35 cellular contexts compared by ENCODE assay signal in genomic region chr2:53840580-53840979, GRCh38. TPM values are rescaled to one million over a fixed set of nuclear protein-coding genes. Genes with fewer than 3 reads are reported as not detected.
A peak's percentile ranks its signal among the peaks of the same experiment; 100 is the strongest.
DNase-seq lines count a peak whose midpoint lies in the region; ATAC-seq, FAIRE-seq and TF ChIP-seq lines count a peak whose summit lies in the region.
"Had no signal": no experiment of that assay in that cellular context is flagged by ENCODE, and none has a peak within 500 bp of the region (broad histone marks: within the 10 kb centered on the region; RNA-seq: fewer than 3 reads in every experiment).

No MANE protein-coding gene starts in this region.

- H3K4me1 ChIP-seq in HepG2 (ENCODE audit: insufficient read depth, low read length) = peaks cover 5% of the 10 kb centered on the region; the same call in 1 of the 2 replicates
- no peaks in the 10 kb centered on the region for H3K4me1 ChIP-seq in right lobe of liver
- no peaks in the 10 kb centered on the region; a peak in 2 of 5 replicates for H3K4me1 ChIP-seq in K562 (replicated peaks in 1 of 2; ENCODE audit: control insufficient read depth in 2 of 2, insufficient read depth in 2 of 2, low read length in 2 of 2)
- H3K4me1 ChIP-seq: A549, BE2C, Caco-2 had no signal

- H3K4me3 Mint-ChIP-seq in stimulated activated naive CD8-positive, alpha-beta T cell treated with anti-CD3 and anti-CD28 coated beads, Interleukin-15, amount 100 ng/mL, for 72 hours = no peak overlapping the region
- H3K4me3 Mint-ChIP-seq: B cell; CD14-positive monocyte; CD4-positive, alpha-beta memory T cell; CD4-positive, alpha-beta T cell; CD4-positive, CD25-positive, alpha-beta regulatory T cell; CD8-positive, alpha-beta memory T cell; CD8-positive, alpha-beta T cell had no signal

- POLR2A ChIA-PET in HepG2 (lab: Yijun Ruan, JAX) (no interaction called here), K562 (lab: Yijun Ruan, JAX) (no interaction called here)

- H3K4me2 ChIP-seq in HepG2 (ENCODE audit: low read depth, low read length) = no peak overlapping the region
- H3K4me2 ChIP-seq in K562 (ENCODE audit: insufficient read depth, low read length) = no peak overlapping the region
- H3K4me2 ChIP-seq: A549; BLaER1; BLaER1 treated with 17β-estradiol and CSF1 and Interleukin-3, amounts not matched to agents 10 nM and 100 nM had no signal

- H3K79me2 ChIP-seq in HepG2 (ENCODE audit: insufficient read depth, low read length) (no peaks in the 10 kb centered on the region), K562 (ENCODE audit: control insufficient read depth, insufficient read depth, low read length) (no peaks in the 10 kb centered on the region)

- no TSS peak for BruUV-seq in HepG2 (replicated peaks; lab: Mats Ljungman, UMichigan)
- BruUV-seq in K562 (replicated peaks; lab: Mats Ljungman, UMichigan) = no TSS peak

- H2AFZ ChIP-seq in HepG2 (ENCODE audit: low read length) (no peak overlapping the region), K562 (ENCODE audit: low read depth, low read length) (no peak overlapping the region)

- no peak overlapping the region for H3K27ac Mint-ChIP-seq in stimulated activated naive CD8-positive, alpha-beta T cell treated with anti-CD3 and anti-CD28 coated beads, Interleukin-15, amount 100 ng/mL, for 72 hours
- H3K27ac Mint-ChIP-seq: B cell; CD4-positive, alpha-beta memory T cell; CD4-positive, alpha-beta T cell; CD4-positive, CD25-positive, alpha-beta regulatory T cell; CD8-positive, alpha-beta memory T cell; CD8-positive, alpha-beta T cell had no signal

- ATAC-seq in HepG2 = no peak
- no peak for ATAC-seq in right lobe of liver
- peak; percentile 43 for ATAC-seq in stimulated activated naive CD8-positive, alpha-beta T cell treated with anti-CD3 and anti-CD28 coated beads, Interleukin-15, amount 100 ng/mL, for 72 hours
- no peak for ATAC-seq in stimulated activated naive CD8-positive, alpha-beta T cell treated with anti-CD3 and anti-CD28 coated beads, Interleukin-15, Interleukin-2, amounts not matched to agents 100 U/mL and 50 U/mL, for 24 hours
- ATAC-seq in K562 = no peak
- ATAC-seq: A549; CD8-positive, alpha-beta T cell had no signal

- H3K27me3 Mint-ChIP-seq in stimulated activated naive CD8-positive, alpha-beta T cell treated with anti-CD3 and anti-CD28 coated beads, Interleukin-15, amount 100 ng/mL, for 72 hours = no peaks in the 10 kb centered on the region
- H3K27me3 Mint-ChIP-seq: B cell; CD4-positive, alpha-beta memory T cell; CD4-positive, alpha-beta T cell; CD4-positive, CD25-positive, alpha-beta regulatory T cell; CD8-positive, alpha-beta memory T cell had no signal

- no peaks in the 10 kb centered on the region for H3K4me1 Mint-ChIP-seq in stimulated activated naive CD8-positive, alpha-beta T cell treated with anti-CD3 and anti-CD28 coated beads, Interleukin-15, amount 100 ng/mL, for 72 hours

- H3K9ac ChIP-seq in HepG2 (ENCODE audit: insufficient read depth, low read depth, low read length) (no peak overlapping the region), K562 (ENCODE audit: insufficient read depth in 1 of 2, low read depth in 2 of 2, low read length in 2 of 2) (no peak overlapping the region)
- H3K9ac ChIP-seq: BLaER1; BLaER1 treated with 17β-estradiol and CSF1 and Interleukin-3, amounts not matched to agents 10 nM and 100 nM had no signal

- no peaks in the 10 kb centered on the region for H4K20me1 ChIP-seq in HepG2 (ENCODE audit: insufficient read depth, low read length)
- no peaks in the 10 kb centered on the region for H4K20me1 ChIP-seq in K562 (replicated peaks; ENCODE audit: control insufficient read depth, insufficient read depth, low read length)
- H4K20me1 ChIP-seq: BLaER1; BLaER1 treated with 17β-estradiol and CSF1 and Interleukin-3, amounts not matched to agents 10 nM and 100 nM had no signal

- TF ChIP-seq EP300 in HepG2 (IDR thresholded peaks at IDR 0.05; ENCODE audit: low read depth in 2 of 2, low read length in 2 of 2) = no peak
- TF ChIP-seq EP300 in HepG2 (CRISPR knock-in tag; IDR thresholded peaks at IDR 0.05; ENCODE audit: borderline replicate concordance) = no peak
- no peak for TF ChIP-seq EP300 in K562 (IDR thresholded peaks at IDR 0.05; ENCODE audit: low read length)

- TF ChIP-seq CTCF in HepG2 (CRISPR knock-in tag; IDR thresholded peaks at IDR 0.05) (no peak), right lobe of liver (IDR thresholded peaks at IDR 0.05) (no peak), K562 (IDR thresholded peaks at IDR 0.05 in 2 of 3, conservative IDR thresholded peaks at IDR 0.05 in 1 of 3; ENCODE audit: insufficient read depth in 2 of 3, low read depth in 1 of 3, low read length in 3 of 3) (no peak)

- H3K27me3 ChIP-seq in HepG2 (ENCODE audit: control insufficient read depth in 1 of 2, insufficient read depth in 2 of 2, low read length in 2 of 2) = no peaks in the 10 kb centered on the region
- no peaks in the 10 kb centered on the region for H3K27me3 ChIP-seq in right lobe of liver
- H3K27me3 ChIP-seq in K562 (ENCODE audit: control insufficient read depth in 2 of 2, insufficient read depth in 2 of 2, low read length in 2 of 2) = no peaks in the 10 kb centered on the region
- H3K27me3 ChIP-seq: BE2C; BLaER1; BLaER1 treated with 17β-estradiol and CSF1 and Interleukin-3, amounts not matched to agents 10 nM and 100 nM had no signal

- TF ChIP-seq POLR2A in HepG2 (IDR thresholded peaks at IDR 0.05; ENCODE audit: insufficient read depth in 1 of 2, low read depth in 2 of 2, low read length in 2 of 2) (no peak), right lobe of liver (IDR thresholded peaks at IDR 0.05) (no peak), K562 (conservative IDR thresholded peaks at IDR 0.05) (no peak)

- CTCF ChIA-PET in HepG2 (lab: Yijun Ruan, JAX; ENCODE audit: low intra/inter-chr PET ratio, low total read pairs) (no interaction called here), K562 (lab: Yijun Ruan, JAX; ENCODE audit: low intra/inter-chr PET ratio) (no interaction called here)

- H3K36me3 ChIP-seq in HepG2 (replicated peaks in 1 of 2; ENCODE audit: control insufficient read depth in 1 of 2, insufficient read depth in 2 of 2, low read length in 2 of 2) (no peaks in the 10 kb centered on the region), right lobe of liver (no peaks in the 10 kb centered on the region), K562 (ENCODE audit: control insufficient read depth, insufficient read depth, low read length) (no peaks in the 10 kb centered on the region)
- H3K36me3 ChIP-seq: BE2C had no signal

- H3K9me1 ChIP-seq in K562 (ENCODE audit: control insufficient read depth, insufficient read depth, low read length) = no peaks in the 10 kb centered on the region

- in situ Hi-C loops in HepG2 (cut with HindIII; ENCODE audit: extremely low pct_ligation_motif_present, low pct_unique_long_range_greater_than_20kb) (no loop called here), K562 (cut with MboI) (no loop called here)

- intact Hi-C loops in HepG2 (cut with micrococcal nuclease; ENCODE audit: unreplicated experiment) (no loop called here), right lobe of liver (cut with DNase I) (no loop called here), K562 (cut with micrococcal nuclease) (no loop called here)

- TF ChIP-seq RAD21 in HepG2 (CRISPR knock-in tag; IDR thresholded peaks at IDR 0.05) (no peak), K562 (CRISPR knock-in tag; conservative IDR thresholded peaks at IDR 0.05 in 1 of 2, IDR thresholded peaks at IDR 0.05 in 1 of 2) (no peak)

- H3K27ac ChIP-seq in HepG2 (ENCODE audit: extremely low read length, insufficient read depth, low read length) (no peak overlapping the region), right lobe of liver (no peak overlapping the region), K562 (ENCODE audit: extremely low read depth, low read depth, low read length) (no peak overlapping the region)
- H3K27ac ChIP-seq: 22Rv1; A549; BLaER1; BLaER1 treated with 17β-estradiol and CSF1 and Interleukin-3, amounts not matched to agents 10 nM and 100 nM; C4-2B had no signal

- no peak for FAIRE-seq in HepG2 (lab: Jason Lieb, UNC)
- no peak for FAIRE-seq in K562 (lab: Jason Lieb, UNC)
- FAIRE-seq: A204.1, A549, D721Med had no signal

- WGBS in HepG2 (ENCODE audit: low lambda C conversion rate) = 90% methylated on average over 1 of the region's 1 CpG
- WGBS in right lobe of liver (ENCODE audit: insufficient coverage, low coverage, low lambda C conversion rate, missing lambda C conversion rate) = 80% methylated on average over 1 of the region's 1 CpG
- WGBS in K562 (ENCODE audit: insufficient coverage, low coverage, missing lambda C conversion rate) = no CpG with 5 or more reads among the region's 1 CpG

- H3K9me3 ChIP-seq in HepG2 (ENCODE audit: low read length) (no peaks in the 10 kb centered on the region), right lobe of liver (no peaks in the 10 kb centered on the region), K562 (replicated peaks; ENCODE audit: control insufficient read depth, insufficient read depth, low read depth, low read length) (no peaks in the 10 kb centered on the region)
- H3K9me3 ChIP-seq: BE2C had no signal

- no peak overlapping the region for H3K4me3 ChIP-seq in HepG2 (replicated peaks in 1 of 3; ENCODE audit: insufficient read depth in 1 of 3, low read depth in 2 of 3, low read length in 3 of 3)
- H3K4me3 ChIP-seq in right lobe of liver = no peak overlapping the region
- no peak overlapping the region for H3K4me3 ChIP-seq in K562
- H3K4me3 ChIP-seq: A549; BLaER1; BLaER1 treated with 17β-estradiol and CSF1 and Interleukin-3, amounts not matched to agents 10 nM and 100 nM had no signal

- no peaks in the 10 kb centered on the region for H3K9me3 Mint-ChIP-seq in stimulated activated naive CD8-positive, alpha-beta T cell treated with anti-CD3 and anti-CD28 coated beads, Interleukin-15, amount 100 ng/mL, for 72 hours
- H3K9me3 Mint-ChIP-seq: CD4-positive, alpha-beta T cell; CD8-positive, alpha-beta memory T cell; CD8-positive, alpha-beta T cell had no signal

- DNase-seq in HepG2 (ENCODE audit: low spot score) (no peak), right lobe of liver (no peak), K562 (ENCODE audit: extremely low read depth in 1 of 4, low spot score in 3 of 4) (no peak), NCI-H146 treated with DMSO at 0.1 percent for 48 hours (lab: John Stamatoyannopoulos, UW; ENCODE audit: unreplicated experiment) (no peak)
- DNase-seq in stimulated activated naive CD8-positive, alpha-beta T cell treated with anti-CD3 and anti-CD28 coated beads, Interleukin-15, amount 100 ng/mL, for 72 hours = no peak
- DNase-seq in stimulated activated naive CD8-positive, alpha-beta T cell treated with anti-CD3 and anti-CD28 coated beads, Interleukin-15, Interleukin-2, amounts not matched to agents 100 U/mL and 50 U/mL, for 24 hours = no peak
- DNase-seq: 8988T; ACHN; AML-193; BE2C; C1 segment of cervical spinal cord; Caco-2; Calu3; CD4-positive, alpha-beta memory T cell; CD4-positive, alpha-beta T cell; CD4-positive, CD25-positive, alpha-beta regulatory T cell; CD8-positive, alpha-beta memory T cell; CD8-positive, alpha-beta T cell; COR-L47; DMS 273 treated with DMSO at 0.1 percent for 48 hours; DMS153; DMS53; DMS79; DMS79 treated with DMSO at 0.1 percent for 48 hours; DND-41; EL had no signal

RNA-seq across cellular contexts. Expression of gene GPR75, which starts 19.2 kb away (rescaled TPM):
- 2.4 and 3.3 TPM in 2 replicates for total RNA-seq in HepG2 (2016; rRNA removed; fragmentation: Illumina TruSeq; extraction: Trizol)
- 0.26 and 0.30 TPM in 2 replicates for total RNA-seq in HepG2 (2016; cell fraction: cytosol; rRNA removed; fragmentation: Illumina TruSeq; extraction: Trizol; ENCODE audit: low read depth)
- total RNA-seq in HepG2 (2016; cell fraction: insoluble cytoplasmic fraction; rRNA removed; fragmentation: Illumina TruSeq; extraction: Trizol) = 2.3 and 3.9 TPM in 2 replicates
- 0.90 TPM in 2 replicates for total RNA-seq in HepG2 (2016; cell fraction: membrane; rRNA removed; fragmentation: Illumina TruSeq; extraction: Trizol)
- 7.8 and 8.3 TPM in 2 replicates for total RNA-seq in HepG2 (2016; cell fraction: nucleus; rRNA removed; fragmentation: Illumina TruSeq; extraction: Trizol)
- 3.9 and 4.1 TPM in 2 replicates for polyA plus RNA-seq in HepG2 (2011; rRNA removed)
- 1.8 and 1.9 TPM in 2 replicates for polyA plus RNA-seq in HepG2 (2011; cell fraction: cytosol; rRNA removed)
- 9.3 and 9.9 TPM in 2 replicates for polyA plus RNA-seq in HepG2 (2011; cell fraction: nucleus; rRNA removed)
- polyA plus RNA-seq in HepG2 (2012) = 1.5 and 2.0 TPM in 2 replicates
- polyA plus RNA-seq in HepG2 (2016; cell fraction: cytosol; fragmentation: Illumina TruSeq; extraction: Trizol; ENCODE audit: low read depth) = 0.18 and 0.23 TPM in 2 replicates
- polyA plus RNA-seq in HepG2 (2016; cell fraction: insoluble cytoplasmic fraction; fragmentation: Illumina TruSeq; extraction: Trizol; ENCODE audit: low read depth) = 1.1 and 1.3 TPM in 2 replicates
- polyA plus RNA-seq in HepG2 (2016; cell fraction: membrane; fragmentation: Illumina TruSeq; extraction: Trizol; ENCODE audit: low read depth) = 0.39 and 0.63 TPM in 2 replicates
- 10.6 and 15.2 TPM in 2 replicates for polyA plus RNA-seq in HepG2 (2016; cell fraction: nucleus; fragmentation: Illumina TruSeq; extraction: Trizol; ENCODE audit: insufficient read depth, low read depth)
- 13.0 and 16.6 TPM in 2 replicates for polyA minus RNA-seq in HepG2 (2011; rRNA and poly(A)+ RNA removed; ENCODE audit: low replicate concordance)
- 0.69 and 1.2 TPM in 2 replicates for polyA minus RNA-seq in HepG2 (2011; cell fraction: cytosol; rRNA and poly(A)+ RNA removed)
- 19.1 and 22.1 TPM in 2 replicates for polyA minus RNA-seq in HepG2 (2011; cell fraction: nucleus; rRNA and poly(A)+ RNA removed)
- 1 to 10 TPM; 1.1 to 3.3 (median 1.4) TPM for total RNA-seq in right lobe of liver
- 33.2 and 38.2 TPM in 2 replicates for total RNA-seq in K562 (2011; cell fraction: chromatin; rRNA removed; ENCODE audit: low replicate concordance)
- 13.0 and 13.9 TPM in 2 replicates for total RNA-seq in K562 (2011; cell fraction: nucleolus; rRNA removed)
- 14.5 and 17.1 TPM in 2 replicates for total RNA-seq in K562 (2011; cell fraction: nucleoplasm; rRNA removed)
- total RNA-seq in K562 (2014; rRNA removed) = 0.94 and 1.3 TPM in 2 replicates
- total RNA-seq in K562 (2014; rRNA removed; fragmentation: Illumina TruSeq; extraction: Trizol) = 2.5 and 2.9 TPM in 2 replicates
- 3.8 and 3.9 TPM in 2 replicates for total RNA-seq in K562 (2015; rRNA removed; fragmentation: Illumina TruSeq; extraction: Trizol)
- total RNA-seq in K562 (2021) = 2.2 and 2.3 TPM in 2 replicates
- 3.3 and 3.8 TPM in 2 replicates for polyA plus RNA-seq in K562 (2011; rRNA removed)
- 2.6 and 2.9 TPM in 2 replicates for polyA plus RNA-seq in K562 (2011; cell fraction: cytosol; rRNA removed)
- polyA plus RNA-seq in K562 (2011; cell fraction: nucleus; rRNA removed) = 8.2 and 12.4 TPM in 2 replicates
- polyA plus RNA-seq in K562 (2012) = 1.4 and 2.0 TPM in 2 replicates
- polyA plus RNA-seq in K562 (2014; fragmentation: Illumina TruSeq; extraction: Trizol) = 2.5 and 3.1 TPM in 2 replicates
- under 1 TPM; 0.10 to 0.17 TPM for polyA plus RNA-seq in K562 (2014; fragmentation: Nextera tagmentation; extraction: Ambion mirVana)
- polyA plus RNA-seq in K562 (2014; rRNA removed) = 1.5 and 2.4 TPM in 2 replicates
- polyA minus RNA-seq in K562 (2011; rRNA and poly(A)+ RNA removed) = 7.6 and 8.6 TPM in 2 replicates
- polyA minus RNA-seq in K562 (2011; cell fraction: cytosol; rRNA and poly(A)+ RNA removed) = 1.0 and 1.2 TPM in 2 replicates
- 7.0 and 7.3 TPM in 2 replicates for polyA minus RNA-seq in K562 (2011; cell fraction: nucleus; rRNA and poly(A)+ RNA removed)
- polyA plus RNA-seq: CD14-positive monocyte; CD4-positive, alpha-beta memory T cell; CD4-positive, CD25-positive, alpha-beta regulatory T cell; CD8-positive, alpha-beta memory T cell had no signal

RNA-seq across cellular contexts. Expression of gene ERLEC1, which starts 53.7 kb away (rescaled TPM):
- 66.7 and 88.4 TPM in 2 replicates for total RNA-seq in HepG2 (2016; rRNA removed; fragmentation: Illumina TruSeq; extraction: Trizol)
- 41.6 and 47.7 TPM in 2 replicates for total RNA-seq in HepG2 (2016; cell fraction: cytosol; rRNA removed; fragmentation: Illumina TruSeq; extraction: Trizol; ENCODE audit: low read depth)
- 65.1 and 91.1 TPM in 2 replicates for total RNA-seq in HepG2 (2016; cell fraction: insoluble cytoplasmic fraction; rRNA removed; fragmentation: Illumina TruSeq; extraction: Trizol)
- 112 and 119 TPM in 2 replicates for total RNA-seq in HepG2 (2016; cell fraction: membrane; rRNA removed; fragmentation: Illumina TruSeq; extraction: Trizol)
- total RNA-seq in HepG2 (2016; cell fraction: nucleus; rRNA removed; fragmentation: Illumina TruSeq; extraction: Trizol) = 68.6 and 77.0 TPM in 2 replicates
- polyA plus RNA-seq in HepG2 (2011; rRNA removed) = 58.1 and 87.3 TPM in 2 replicates
- polyA plus RNA-seq in HepG2 (2011; cell fraction: cytosol; rRNA removed) = 57.8 and 60.2 TPM in 2 replicates
- polyA plus RNA-seq in HepG2 (2011; cell fraction: nucleus; rRNA removed) = 28.1 and 29.3 TPM in 2 replicates
- polyA plus RNA-seq in HepG2 (2012) = 66.0 and 89.9 TPM in 2 replicates
- 50.1 and 55.2 TPM in 2 replicates for polyA plus RNA-seq in HepG2 (2016; cell fraction: cytosol; fragmentation: Illumina TruSeq; extraction: Trizol; ENCODE audit: low read depth)
- 64.2 and 67.3 TPM in 2 replicates for polyA plus RNA-seq in HepG2 (2016; cell fraction: insoluble cytoplasmic fraction; fragmentation: Illumina TruSeq; extraction: Trizol; ENCODE audit: low read depth)
- polyA plus RNA-seq in HepG2 (2016; cell fraction: membrane; fragmentation: Illumina TruSeq; extraction: Trizol; ENCODE audit: low read depth) = 86.7 and 93.1 TPM in 2 replicates
- 97.5 and 99.1 TPM in 2 replicates for polyA plus RNA-seq in HepG2 (2016; cell fraction: nucleus; fragmentation: Illumina TruSeq; extraction: Trizol; ENCODE audit: insufficient read depth, low read depth)
- polyA minus RNA-seq in HepG2 (2011; rRNA and poly(A)+ RNA removed; ENCODE audit: low replicate concordance) = 8.7 and 20.3 TPM in 2 replicates
- polyA minus RNA-seq in HepG2 (2011; cell fraction: cytosol; rRNA and poly(A)+ RNA removed) = 55.7 and 61.4 TPM in 2 replicates
- polyA minus RNA-seq in HepG2 (2011; cell fraction: nucleus; rRNA and poly(A)+ RNA removed) = 43.9 and 44.5 TPM in 2 replicates
- 10 to 100 TPM; 18.0 to 40.0 (median 22.1) TPM for total RNA-seq in right lobe of liver
- total RNA-seq in K562 (2011; cell fraction: chromatin; rRNA removed; ENCODE audit: low replicate concordance) = 15.9 and 42.6 TPM in 2 replicates
- 23.4 and 27.5 TPM in 2 replicates for total RNA-seq in K562 (2011; cell fraction: nucleolus; rRNA removed)
- total RNA-seq in K562 (2011; cell fraction: nucleoplasm; rRNA removed) = 37.2 and 50.0 TPM in 2 replicates
- total RNA-seq in K562 (2014; rRNA removed) = 29.9 and 37.4 TPM in 2 replicates
- total RNA-seq in K562 (2014; rRNA removed; fragmentation: Illumina TruSeq; extraction: Trizol) = 30.6 and 34.7 TPM in 2 replicates
- 26.8 and 27.4 TPM in 2 replicates for total RNA-seq in K562 (2015; rRNA removed; fragmentation: Illumina TruSeq; extraction: Trizol)
- total RNA-seq in K562 (2021) = 20.9 and 21.6 TPM in 2 replicates
- 31.9 and 41.6 TPM in 2 replicates for polyA plus RNA-seq in K562 (2011; rRNA removed)
- polyA plus RNA-seq in K562 (2011; cell fraction: cytosol; rRNA removed) = 18.4 and 23.7 TPM in 2 replicates
- 10.6 and 14.5 TPM in 2 replicates for polyA plus RNA-seq in K562 (2011; cell fraction: nucleus; rRNA removed)
- polyA plus RNA-seq in K562 (2012) = 22.0 and 34.5 TPM in 2 replicates
- polyA plus RNA-seq in K562 (2014; fragmentation: Illumina TruSeq; extraction: Trizol) = 35.0 and 35.6 TPM in 2 replicates
- 10 to 100 TPM; 12.0 to 13.8 TPM for polyA plus RNA-seq in K562 (2014; fragmentation: Nextera tagmentation; extraction: Ambion mirVana)
- 29.9 and 32.3 TPM in 2 replicates for polyA plus RNA-seq in K562 (2014; rRNA removed)
- polyA minus RNA-seq in K562 (2011; rRNA and poly(A)+ RNA removed) = 22.8 and 27.7 TPM in 2 replicates
- 10.0 and 12.6 TPM in 2 replicates for polyA minus RNA-seq in K562 (2011; cell fraction: cytosol; rRNA and poly(A)+ RNA removed)
- 13.3 and 21.0 TPM in 2 replicates for polyA minus RNA-seq in K562 (2011; cell fraction: nucleus; rRNA and poly(A)+ RNA removed)

RNA-seq across cellular contexts. Expression of gene ASB3, which starts 53.8 kb away (rescaled TPM):
- 40.1 and 48.2 TPM in 2 replicates for total RNA-seq in HepG2 (2016; rRNA removed; fragmentation: Illumina TruSeq; extraction: Trizol)
- total RNA-seq in HepG2 (2016; cell fraction: cytosol; rRNA removed; fragmentation: Illumina TruSeq; extraction: Trizol; ENCODE audit: low read depth) = 18.6 and 20.9 TPM in 2 replicates
- 39.7 and 47.9 TPM in 2 replicates for total RNA-seq in HepG2 (2016; cell fraction: insoluble cytoplasmic fraction; rRNA removed; fragmentation: Illumina TruSeq; extraction: Trizol)
- total RNA-seq in HepG2 (2016; cell fraction: membrane; rRNA removed; fragmentation: Illumina TruSeq; extraction: Trizol) = 16.2 and 19.4 TPM in 2 replicates
- total RNA-seq in HepG2 (2016; cell fraction: nucleus; rRNA removed; fragmentation: Illumina TruSeq; extraction: Trizol) = 50.6 and 51.0 TPM in 2 replicates
- polyA plus RNA-seq in HepG2 (2011; rRNA removed) = 29.8 and 41.8 TPM in 2 replicates
- 18.7 and 24.1 TPM in 2 replicates for polyA plus RNA-seq in HepG2 (2011; cell fraction: cytosol; rRNA removed)
- polyA plus RNA-seq in HepG2 (2011; cell fraction: nucleus; rRNA removed) = 39.0 and 45.7 TPM in 2 replicates
- polyA plus RNA-seq in HepG2 (2012) = 17.3 and 25.5 TPM in 2 replicates
- 2.6 and 3.1 TPM in 2 replicates for polyA plus RNA-seq in HepG2 (2016; cell fraction: cytosol; fragmentation: Illumina TruSeq; extraction: Trizol; ENCODE audit: low read depth)
- polyA plus RNA-seq in HepG2 (2016; cell fraction: insoluble cytoplasmic fraction; fragmentation: Illumina TruSeq; extraction: Trizol; ENCODE audit: low read depth) = 30.8 and 33.3 TPM in 2 replicates
- polyA plus RNA-seq in HepG2 (2016; cell fraction: membrane; fragmentation: Illumina TruSeq; extraction: Trizol; ENCODE audit: low read depth) = 4.5 and 6.2 TPM in 2 replicates
- polyA plus RNA-seq in HepG2 (2016; cell fraction: nucleus; fragmentation: Illumina TruSeq; extraction: Trizol; ENCODE audit: insufficient read depth, low read depth) = 31.5 and 34.2 TPM in 2 replicates
- polyA minus RNA-seq in HepG2 (2011; rRNA and poly(A)+ RNA removed; ENCODE audit: low replicate concordance) = 29.9 and 45.1 TPM in 2 replicates
- polyA minus RNA-seq in HepG2 (2011; cell fraction: cytosol; rRNA and poly(A)+ RNA removed) = 24.9 and 29.2 TPM in 2 replicates
- polyA minus RNA-seq in HepG2 (2011; cell fraction: nucleus; rRNA and poly(A)+ RNA removed) = 147 and 189 TPM in 2 replicates
- total RNA-seq in right lobe of liver = 1 to 10 TPM; 3.6 to 8.4 (median 5.3) TPM
- 43.3 and 66.7 TPM in 2 replicates for total RNA-seq in K562 (2011; cell fraction: chromatin; rRNA removed; ENCODE audit: low replicate concordance)
- total RNA-seq in K562 (2011; cell fraction: nucleolus; rRNA removed) = 29.7 and 31.7 TPM in 2 replicates
- 38.3 and 40.2 TPM in 2 replicates for total RNA-seq in K562 (2011; cell fraction: nucleoplasm; rRNA removed)
- 11.9 and 13.6 TPM in 2 replicates for total RNA-seq in K562 (2014; rRNA removed)
- 20.2 and 23.6 TPM in 2 replicates for total RNA-seq in K562 (2014; rRNA removed; fragmentation: Illumina TruSeq; extraction: Trizol)
- total RNA-seq in K562 (2015; rRNA removed; fragmentation: Illumina TruSeq; extraction: Trizol) = 17.0 and 17.9 TPM in 2 replicates
- 17.0 and 18.9 TPM in 2 replicates for total RNA-seq in K562 (2021)
- polyA plus RNA-seq in K562 (2011; rRNA removed) = 32.0 and 35.3 TPM in 2 replicates
- polyA plus RNA-seq in K562 (2011; cell fraction: cytosol; rRNA removed) = 12.9 and 22.4 TPM in 2 replicates
- 33.0 and 41.8 TPM in 2 replicates for polyA plus RNA-seq in K562 (2011; cell fraction: nucleus; rRNA removed)
- 11.0 and 11.2 TPM in 2 replicates for polyA plus RNA-seq in K562 (2012)
- 14.5 and 18.7 TPM in 2 replicates for polyA plus RNA-seq in K562 (2014; fragmentation: Illumina TruSeq; extraction: Trizol)
- 10 to 100 TPM; 20.1 to 22.4 TPM for polyA plus RNA-seq in K562 (2014; fragmentation: Nextera tagmentation; extraction: Ambion mirVana)
- 16.3 and 16.7 TPM in 2 replicates for polyA plus RNA-seq in K562 (2014; rRNA removed)
- 60.0 and 60.3 TPM in 2 replicates for polyA minus RNA-seq in K562 (2011; rRNA and poly(A)+ RNA removed)
- polyA minus RNA-seq in K562 (2011; cell fraction: cytosol; rRNA and poly(A)+ RNA removed) = 15.0 and 16.4 TPM in 2 replicates
- 38.0 and 58.9 TPM in 2 replicates for polyA minus RNA-seq in K562 (2011; cell fraction: nucleus; rRNA and poly(A)+ RNA removed)

Comparison
In these comparisons a context has a peak if more than half of its experiments do, and no peak if none do; other contexts are left out.
1. Of the 241 proteins assayed by ChIP-seq in both HepG2 and K562: peak only in HepG2: none; only in K562: none; in both: HNRNPK, PCBP1 and PCBP2; in neither: 238.